10 cellular contexts compared by ENCODE assay signal in the genomic region with DNA sequence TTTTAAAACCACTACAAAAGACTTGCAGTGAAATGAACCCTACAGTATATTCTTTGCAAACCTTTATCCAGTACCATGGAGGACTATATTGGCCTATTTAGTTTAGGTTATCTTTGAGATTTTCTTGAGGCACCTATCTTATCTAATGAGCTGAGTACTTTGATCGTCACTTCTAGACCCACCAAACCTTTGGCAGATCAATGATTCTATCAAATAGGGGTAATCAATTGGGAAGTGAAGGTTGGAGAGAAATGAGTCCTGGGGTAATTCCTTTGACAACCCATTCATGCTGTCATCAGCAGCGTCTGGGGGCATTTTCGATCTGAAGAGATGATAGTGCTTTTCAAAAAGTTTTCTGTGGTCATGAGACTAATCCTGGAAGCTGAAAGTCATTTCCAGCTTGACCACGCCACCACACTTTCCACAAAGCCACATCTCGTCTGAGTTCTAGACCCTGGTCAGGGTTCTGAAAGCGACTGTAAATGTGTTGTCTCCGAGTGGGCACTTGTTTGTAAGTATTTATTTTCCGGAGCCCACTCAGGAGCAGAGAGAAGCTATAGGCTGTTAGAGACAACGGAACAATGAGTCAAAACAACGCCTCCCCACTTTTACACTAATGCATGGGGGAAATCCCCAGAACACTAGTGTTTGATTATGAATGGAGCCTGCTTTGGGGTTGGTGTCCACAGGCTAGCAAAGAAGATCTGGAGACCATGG. TPM values are rescaled to one million over a fixed set of nuclear protein-coding genes. Genes with fewer than 3 reads are reported as not detected.
DNase-seq lines count a peak whose midpoint lies in the region; ATAC-seq lines count a peak whose summit lies in the region.
"Had no signal": no experiment of that assay in that cellular context is flagged by ENCODE, and none has a peak within 500 bp of the region (broad histone marks: within the 10 kb centered on the region; RNA-seq: fewer than 3 reads in every experiment).

No MANE protein-coding gene starts in this region.

- peaks cover 65% of the 10 kb centered on the region for H3K36me3 Mint-ChIP-seq in activated CD4-positive, alpha-beta memory T cell treated with anti-CD3 and anti-CD28 coated beads for 36 hours

- peak overlapping the region; percentile 88 for H3K27ac Mint-ChIP-seq in activated CD4-positive, alpha-beta memory T cell treated with anti-CD3 and anti-CD28 coated beads for 36 hours

- CTCF ChIA-PET in activated CD4-positive, alpha-beta memory T cell treated with anti-CD3 and anti-CD28 coated beads for 36 hours (lab: Charles Lee), result interaction anchor here (0.8 to 2.2 kb wide), 9 partner anchors 8 to 319 kb away, joined by 3 to 14 read pairs (median 4); no protein-coding TSS in a partner anchor

- H3K4me3 Mint-ChIP-seq in activated CD4-positive, alpha-beta memory T cell treated with anti-CD3 and anti-CD28 coated beads for 36 hours, result peak overlapping the region; percentile 88
- H3K4me3 Mint-ChIP-seq: memory B cell had no signal

- intact Hi-C loops in activated CD4-positive, alpha-beta memory T cell treated with anti-CD3 and anti-CD28 coated beads for 36 hours (cut with micrococcal nuclease), result loop anchor here (1.0 to 10.0 kb wide), 14 partner anchors 32 to 896 kb away; a partner anchor contains a TSS

- POLR2A ChIA-PET in activated CD4-positive, alpha-beta memory T cell treated with anti-CD3 and anti-CD28 coated beads for 36 hours (lab: Charles Lee), result interaction anchor here (0.6 to 2.0 kb wide), 8 partner anchors 32 to 191 kb away, joined by 3 to 16 read pairs (median 4); no protein-coding TSS in a partner anchor

- H3K9me3 Mint-ChIP-seq in activated CD4-positive, alpha-beta memory T cell treated with anti-CD3 and anti-CD28 coated beads for 36 hours, result no peaks in the 10 kb centered on the region
- H3K9me3 Mint-ChIP-seq: memory B cell had no signal

- H3K4me1 Mint-ChIP-seq in activated CD4-positive, alpha-beta memory T cell treated with anti-CD3 and anti-CD28 coated beads for 36 hours (ENCODE audit: low read depth), result peaks cover 79% of the 10 kb centered on the region

- ATAC-seq in GM18867 (IDR thresholded peaks at IDR 0.05; ENCODE audit: unreplicated experiment) (peak; percentile 38), HG02885 (IDR thresholded peaks at IDR 0.05; ENCODE audit: poor library complexity, unreplicated experiment) (peak; percentile 61), GM19324 (IDR thresholded peaks at IDR 0.05; ENCODE audit: low FRiP score, unreplicated experiment) (no peak)

- H3K27me3 Mint-ChIP-seq in activated CD4-positive, alpha-beta memory T cell treated with anti-CD3 and anti-CD28 coated beads for 36 hours, result no peaks in the 10 kb centered on the region

- peak; percentile 94 for DNase-seq in activated CD4-positive, alpha-beta memory T cell treated with anti-CD3 and anti-CD28 coated beads for 36 hours
- peak; percentile 68 to 71 for DNase-seq in stimulated activated CD4-positive, alpha-beta T cell treated with anti-CD3 and anti-CD28 coated beads, Interleukin-2, amount 100 ng/mL, for 48 hours
- no peak for DNase-seq in DMS153 treated with DMSO at 0.1 percent for 48 hours (lab: John Stamatoyannopoulos, UW; ENCODE audit: unreplicated experiment)
- DNase-seq in NCI-H748 (lab: John Stamatoyannopoulos, UW; ENCODE audit: unreplicated experiment), result no peak
- DNase-seq in hypothalamus (lab: John Stamatoyannopoulos, UW), result no peak
- DNase-seq: NCI-H69 had no signal

RNA-seq across cellular contexts. Expression of a gene that starts 4.8 kb away (rescaled TPM):
- 10 to 100 TPM; 66.9 to 68.2 TPM for total RNA-seq in activated CD4-positive, alpha-beta memory T cell treated with anti-CD3 and anti-CD28 coated beads for 36 hours

RNA-seq across cellular contexts. Expression of a gene that starts 6.8 kb away (rescaled TPM):
- 10 to 100 TPM; 26.7 to 27.1 TPM for total RNA-seq in activated CD4-positive, alpha-beta memory T cell treated with anti-CD3 and anti-CD28 coated beads for 36 hours

Comparison
In these comparisons a context has a peak if more than half of its experiments do, and no peak if none do; other contexts are left out.
1. DNase-seq: peak in activated CD4-positive, alpha-beta memory T cell treated with anti-CD3 and anti-CD28 coated beads for 36 hours (single experiment) and stimulated activated CD4-positive, alpha-beta T cell treated with anti-CD3 and anti-CD28 coated beads, Interleukin-2, amount 100 ng/mL, for 48 hours (2 of 2); none in DMS153 treated with DMSO at 0.1 percent for 48 hours (single experiment), NCI-H748 (single experiment) and hypothalamus (0 of 51).